33 cellular contexts compared by ENCODE assay signal in genomic region chr6:122810189-122810588, GRCh38. TPM values are rescaled to one million over a fixed set of nuclear protein-coding genes. Genes with fewer than 3 reads are reported as not detected.
"Had no signal": no experiment of that assay in that cellular context is flagged by ENCODE, and none has a peak within 500 bp of the region (broad histone marks: within the 10 kb centered on the region; RNA-seq: fewer than 3 reads in every experiment).

No MANE protein-coding gene starts in this region.

- ATAC-seq: activated T-helper 17 cell treated with anti-CD3 and anti-CD28 coated beads, Interleukin-2, amount 50 U/mL, for 72 hours; Panc1; Right ventricle myocardium inferior had no signal

- H3K36me3 ChIP-seq: breast epithelium had no signal

- H3K4me3 ChIP-seq: breast epithelium had no signal

- H3K9me3 Mint-ChIP-seq: activated B cell treated with CpG ODN at 0.5 μM for 24 hours; activated CD4-positive, alpha-beta memory T cell treated with anti-CD3 and anti-CD28 coated beads for 36 hours; activated CD4-positive, alpha-beta T cell treated with anti-CD3 and anti-CD28 coated beads, Interleukin-2, amount 10 ng/mL, durations not matched to agents 24 days and 14 days; activated naive CD4-positive, alpha-beta T cell treated with anti-CD3 and anti-CD28 coated beads for 36 hours; activated T-helper 17 cell treated with anti-CD3 and anti-CD28 coated beads, Interleukin-2, amount 50 U/mL, for 72 hours had no signal

- H3K4me3 Mint-ChIP-seq: activated B cell treated with CpG ODN at 0.5 μM for 24 hours; activated CD4-positive, alpha-beta memory T cell treated with anti-CD3 and anti-CD28 coated beads for 36 hours; activated CD4-positive, alpha-beta T cell treated with anti-CD3 and anti-CD28 coated beads, Interleukin-2, amount 10 ng/mL, durations not matched to agents 24 days and 14 days; activated naive CD4-positive, alpha-beta T cell treated with anti-CD3 and anti-CD28 coated beads for 36 hours; activated naive CD8-positive, alpha-beta T cell; activated T-helper 17 cell treated with anti-CD3 and anti-CD28 coated beads, Interleukin-2, amount 50 U/mL, for 72 hours had no signal

- H3K9me3 ChIP-seq: breast epithelium, SK-N-SH had no signal

- H3K27me3 ChIP-seq: breast epithelium had no signal

- H3K27ac ChIP-seq: breast epithelium, KMS-11 had no signal

- DNase-seq: activated B cell treated with CpG ODN at 0.5 μM for 24 hours; activated CD4-positive, alpha-beta memory T cell treated with anti-CD3 and anti-CD28 coated beads for 36 hours; activated CD4-positive, alpha-beta T cell treated with anti-CD3 and anti-CD28 coated beads for 1 hour; activated CD4-positive, alpha-beta T cell treated with anti-CD3 and anti-CD28 coated beads, Interleukin-2, amount 10 ng/mL, durations not matched to agents 24 days and 14 days; activated gamma-delta T cell; activated naive CD4-positive, alpha-beta T cell treated with anti-CD3 and anti-CD28 coated beads for 36 hours; activated T-cell treated with anti-CD3 and anti-CD28 coated beads for 4 hours; activated T-cell treated with anti-CD3 and anti-CD28 coated beads, Interleukin-2, amount 50 U/mL, for 48 hours; caudate nucleus; MV-4-11; NCI-H1092 treated with DMSO at 0.1 percent for 48 hours; NCI-H1417 treated with DMSO at 0.1 percent for 48 hours; NCI-H1694; NCI-H2029; NCI-H2107; NCI-H2171 treated with DMSO at 0.1 percent for 48 hours; NCI-H226; NCI-H526; NCI-H774; NK-92 treated with Interleukin-12 subunit alpha and Interleukin-12 subunit beta, amount 100 ng/mL, for 24 hours; OCI-M1; RPMI8226; SK-N-SH had no signal

- H3K9ac ChIP-seq: KMS-11, SK-N-SH had no signal

- H3K4me1 Mint-ChIP-seq: activated B cell treated with CpG ODN at 0.5 μM for 24 hours; activated CD4-positive, alpha-beta T cell treated with anti-CD3 and anti-CD28 coated beads, Interleukin-2, amount 10 ng/mL, durations not matched to agents 24 days and 14 days; activated T-helper 17 cell treated with anti-CD3 and anti-CD28 coated beads, Interleukin-2, amount 50 U/mL, for 72 hours had no signal

- H3K4me2 ChIP-seq: KMS-11, SK-N-SH had no signal

- H3K4me1 ChIP-seq: breast epithelium had no signal

- H3K36me3 Mint-ChIP-seq: activated CD4-positive, alpha-beta memory T cell treated with anti-CD3 and anti-CD28 coated beads for 36 hours; activated naive CD8-positive, alpha-beta T cell had no signal

- H3K27me3 Mint-ChIP-seq: activated B cell treated with CpG ODN at 0.5 μM for 24 hours; activated CD4-positive, alpha-beta memory T cell treated with anti-CD3 and anti-CD28 coated beads for 36 hours; activated naive CD8-positive, alpha-beta T cell; activated T-helper 17 cell treated with anti-CD3 and anti-CD28 coated beads, Interleukin-2, amount 50 U/mL, for 72 hours had no signal

- H3K27ac Mint-ChIP-seq: activated B cell treated with CpG ODN at 0.5 μM for 24 hours; activated CD4-positive, alpha-beta memory T cell treated with anti-CD3 and anti-CD28 coated beads for 36 hours; activated CD4-positive, alpha-beta T cell treated with anti-CD3 and anti-CD28 coated beads, Interleukin-2, amount 10 ng/mL, durations not matched to agents 24 days and 14 days; activated naive CD4-positive, alpha-beta T cell treated with anti-CD3 and anti-CD28 coated beads for 36 hours; activated naive CD8-positive, alpha-beta T cell; activated T-helper 17 cell treated with anti-CD3 and anti-CD28 coated beads, Interleukin-2, amount 50 U/mL, for 72 hours had no signal

RNA-seq across cellular contexts. Expression of gene FABP7, which starts 30.7 kb away (rescaled TPM):
- total RNA-seq: activated B cell treated with CpG ODN at 0.5 μM for 24 hours; activated CD4-positive, alpha-beta memory T cell treated with anti-CD3 and anti-CD28 coated beads for 36 hours; activated CD4-positive, alpha-beta T cell treated with anti-CD3 and anti-CD28 coated beads, Interleukin-2, amount 10 ng/mL, durations not matched to agents 24 days and 14 days; activated CD8-positive, alpha-beta memory T cell treated with anti-CD3 and anti-CD28 coated beads for 36 hours; activated naive CD4-positive, alpha-beta T cell treated with anti-CD3 and anti-CD28 coated beads for 36 hours; activated T-helper 17 cell treated with anti-CD3 and anti-CD28 coated beads, Interleukin-2, amount 50 U/mL, for 72 hours; MCF 10A; NCI-H460; Right ventricle myocardium inferior; T-helper 1 cell treated with Interleukin-12 subunit alpha and Interleukin-12 subunit beta and Interleukin-4 antibody, amounts not matched to agents 30 ng/mL and 1 ng/mL, for 36 hours had no signal
